In the genomic region with DNA sequence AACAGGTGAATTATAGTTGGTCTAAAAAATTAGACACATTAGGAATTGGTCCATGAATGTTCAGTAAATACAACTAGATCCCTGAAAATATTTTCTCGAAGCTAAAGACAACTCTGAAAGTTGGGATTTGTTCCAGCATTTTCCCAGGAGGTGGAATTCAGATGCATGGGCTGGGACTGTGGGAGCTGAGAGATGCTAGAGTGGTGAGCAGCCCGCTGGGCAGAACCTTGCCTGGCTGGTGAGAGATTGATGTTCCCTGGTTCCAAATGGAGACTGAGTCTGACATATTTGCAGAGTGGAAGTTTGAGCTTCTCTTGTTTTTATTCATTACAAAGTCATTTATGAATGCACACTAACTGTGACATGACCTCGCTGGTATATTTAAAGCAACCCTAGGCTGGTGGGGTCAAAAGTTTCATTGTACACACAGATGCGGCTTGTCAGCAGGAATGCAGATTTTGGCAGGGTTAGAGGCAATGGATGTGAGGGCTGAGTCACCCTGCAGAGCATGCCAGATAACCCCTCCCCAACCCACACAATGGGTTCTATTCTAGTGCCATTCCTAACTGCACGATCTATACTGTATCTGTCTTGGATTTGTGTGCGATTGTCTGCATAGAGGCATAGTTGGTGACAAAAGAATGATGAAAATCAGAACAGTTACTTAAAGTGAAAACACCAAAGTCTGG, we compare ENCODE assay signal across 10 cellular contexts. TPM values are rescaled to one million over a fixed set of nuclear protein-coding genes. Genes with fewer than 3 reads are reported as not detected.
DNase-seq lines count a peak whose midpoint lies in the region; TF ChIP-seq lines count a peak whose summit lies in the region.
"Had no signal": no experiment of that assay in that cellular context is flagged by ENCODE, and none has a peak within 500 bp of the region (broad histone marks: within the 10 kb centered on the region; RNA-seq: fewer than 3 reads in every experiment).

No MANE protein-coding gene starts in this region.

- H3K9me3 Mint-ChIP-seq in glutamatergic neuron (ENCODE audit: unreplicated experiment) = no peaks in the 10 kb centered on the region
- H3K9me3 Mint-ChIP-seq: natural killer cell had no signal

- H4K20me1 ChIP-seq in MM.1S (ENCODE audit: insufficient read depth, low read length) = no peaks in the 10 kb centered on the region

- no peaks in the 10 kb centered on the region for H3K9me2 ChIP-seq in MM.1S (replicated peaks; ENCODE audit: insufficient read depth, low read length)

- H3K4me1 ChIP-seq in skeletal muscle satellite cell (ENCODE audit: control insufficient read depth, insufficient read depth, low read length) = peaks cover 16% of the 10 kb centered on the region
- H3K4me1 ChIP-seq in MM.1S (ENCODE audit: low read length) = no peaks in the 10 kb centered on the region

- H3F3A ChIP-seq in MM.1S (ENCODE audit: insufficient read depth, low read length) = no peaks in the 10 kb centered on the region

- peaks cover 5% of the 10 kb centered on the region for H3K27me3 Mint-ChIP-seq in glutamatergic neuron (ENCODE audit: unreplicated experiment)

- peak; percentile 69 for DNase-seq in HS-27A (ENCODE audit: low read depth)
- no peak for DNase-seq in glutamatergic neuron
- DNase-seq in NK-92 treated with Interleukin-12 subunit alpha and Interleukin-12 subunit beta, amount 100 ng/mL, for 24 hours (lab: John Stamatoyannopoulos, UW) = no peak
- DNase-seq in MM.1S = no peak
- DNase-seq in SW 1271 (lab: John Stamatoyannopoulos, UW) = no peak
- DNase-seq: activated T-cell treated with anti-CD3 and anti-CD28 coated beads for 4 hours, natural killer cell, SHP77 had no signal

- H3K27me3 ChIP-seq in skeletal muscle satellite cell (ENCODE audit: control insufficient read depth, insufficient read depth, low read length) (no peaks in the 10 kb centered on the region), MM.1S (replicated peaks; ENCODE audit: insufficient read depth, low read length) (no peaks in the 10 kb centered on the region)

- no peak overlapping the region for H2AFZ ChIP-seq in MM.1S (ENCODE audit: low read length)

- H3K4me3 Mint-ChIP-seq in glutamatergic neuron (ENCODE audit: unreplicated experiment) = no peak overlapping the region
- H3K4me3 Mint-ChIP-seq: natural killer cell had no signal

- no peaks in the 10 kb centered on the region for H3K4me1 Mint-ChIP-seq in glutamatergic neuron (ENCODE audit: low read depth, unreplicated experiment)
- H3K4me1 Mint-ChIP-seq: natural killer cell had no signal

- peak overlapping the region; percentile 3 for H3K27ac Mint-ChIP-seq in glutamatergic neuron (ENCODE audit: unreplicated experiment)
- H3K27ac Mint-ChIP-seq: natural killer cell had no signal

- H3K36me3 ChIP-seq in skeletal muscle satellite cell (ENCODE audit: insufficient read depth, low read length) (no peaks in the 10 kb centered on the region), MM.1S (replicated peaks; ENCODE audit: insufficient read depth, low read length) (no peaks in the 10 kb centered on the region)

- H3K79me2 ChIP-seq in MM.1S (ENCODE audit: low read length) = no peaks in the 10 kb centered on the region

- H3K27ac ChIP-seq in MM.1S (ENCODE audit: low read length) = no peak overlapping the region

- H3K4me3 ChIP-seq in WI38 (ENCODE audit: low read depth, low read length) (peak overlapping the region; percentile 10; the same call in 1 of the 2 replicates), skeletal muscle satellite cell (ENCODE audit: low read length) (no peak overlapping the region), MM.1S (ENCODE audit: low read length) (no peak overlapping the region)

- H3K4me2 ChIP-seq in skeletal muscle satellite cell (ENCODE audit: low read length) (peak overlapping the region; percentile 32), MM.1S (ENCODE audit: low read depth, low read length) (no peak overlapping the region)

- TF ChIP-seq CTCF in WI38 (IDR thresholded peaks at IDR 0.05; ENCODE audit: low read depth, low read length) = no peak
- TF ChIP-seq CTCF in glutamatergic neuron (IDR thresholded peaks at IDR 0.05; ENCODE audit: partially characterized antibody, unreplicated experiment) = no peak
- no peak for TF ChIP-seq CTCF in MM.1S (IDR thresholded peaks at IDR 0.05; ENCODE audit: low read length)

- no peaks in the 10 kb centered on the region for H3K36me3 Mint-ChIP-seq in glutamatergic neuron (ENCODE audit: unreplicated experiment)
- H3K36me3 Mint-ChIP-seq: natural killer cell had no signal

- H3K9ac ChIP-seq in skeletal muscle satellite cell (ENCODE audit: low read depth, low read length) = no peak overlapping the region
- H3K9ac ChIP-seq in MM.1S (ENCODE audit: low read length) = no peak overlapping the region

- H3K9me3 ChIP-seq in skeletal muscle satellite cell (replicated peaks; ENCODE audit: low read length) = no peaks in the 10 kb centered on the region
- no peaks in the 10 kb centered on the region for H3K9me3 ChIP-seq in MM.1S (replicated peaks; ENCODE audit: insufficient read depth, low read length)

RNA-seq across cellular contexts. Expression of gene TMEM178A, which starts 23.5 kb away (rescaled TPM):
- total RNA-seq in glutamatergic neuron (ENCODE audit: unreplicated experiment) = 12.5 TPM
- total RNA-seq in skeletal muscle satellite cell (2012; rRNA removed) = 0.87 TPM in 1 of 2 replicates, not detected in the other
